In genomic region chr2:108612514-108613183, GRCh38 we compare ENCODE assay signal across 8 cellular contexts.
DNase-seq lines count a peak whose midpoint lies in the region; ATAC-seq and TF ChIP-seq lines count a peak whose summit lies in the region.

No MANE protein-coding gene starts in this region.

- no peaks in the 10 kb centered on the region for H3K36me3 Mint-ChIP-seq in mesothelial cell of epicardium

- TF ChIP-seq CTCF in mesothelial cell of epicardium (IDR thresholded peaks at IDR 0.05; ENCODE audit: unreplicated experiment): no peak

- no peak overlapping the region for H3K27ac Mint-ChIP-seq in mesothelial cell of epicardium

- H3K4me3 Mint-ChIP-seq in mesothelial cell of epicardium: no peak overlapping the region

- no peaks in the 10 kb centered on the region for H3K27me3 Mint-ChIP-seq in mesothelial cell of epicardium (ENCODE audit: low read depth)

- no peak overlapping the region for H3K4me3 ChIP-seq in thymus (ENCODE audit: low read length)

- no peaks in the 10 kb centered on the region for H3K36me3 ChIP-seq in thymus (ENCODE audit: control insufficient read depth, insufficient read depth)

- H3K4me1 ChIP-seq in thymus (ENCODE audit: control insufficient read depth, insufficient read depth, low read length): peaks cover 5% of the 10 kb centered on the region

- no peaks in the 10 kb centered on the region for H3K9me3 Mint-ChIP-seq in mesothelial cell of epicardium

- WGBS in thymus: 92% methylated on average over 10 of the region's 10 CpGs

- H3K4me1 Mint-ChIP-seq in mesothelial cell of epicardium: peaks cover 48% of the 10 kb centered on the region

- H3K27me3 ChIP-seq in thymus (ENCODE audit: control insufficient read depth, insufficient read depth): no peaks in the 10 kb centered on the region

- H3K27ac ChIP-seq in thymus (ENCODE audit: low read depth): peak overlapping the region; percentile 53

- DNase-seq in activated CD4-positive, alpha-beta T cell treated with anti-CD3 and anti-CD28 coated beads for 24 hours (ENCODE audit: low read depth in 2 of 2): peak; percentile 22 to 39
- DNase-seq in germinal center (ENCODE audit: low spot score) (peak; percentile 57), NOMO-1 (lab: John Stamatoyannopoulos, UW; ENCODE audit: unreplicated experiment in 2 of 2) (no peak), mesothelial cell of epicardium (ENCODE audit: low spot score in 2 of 2, unreplicated experiment in 2 of 2) (no peak), HPDE6-E6E7 (ENCODE audit: extremely low spot score) (no peak)

- no peaks in the 10 kb centered on the region for H3K9me3 ChIP-seq in thymus (ENCODE audit: control insufficient read depth)

- ATAC-seq in GM18520 (IDR thresholded peaks at IDR 0.05; ENCODE audit: unreplicated experiment) (peak; percentile 74), HG02884 (IDR thresholded peaks at IDR 0.05; ENCODE audit: unreplicated experiment) (peak; percentile 77)

Comparison
In these comparisons a context has a peak if more than half of its experiments do, and no peak if none do; other contexts are left out.
1. DNase-seq: peak in activated CD4-positive, alpha-beta T cell treated with anti-CD3 and anti-CD28 coated beads for 24 hours (2 of 2) and germinal center (single experiment); none in NOMO-1 (0 of 2), mesothelial cell of epicardium (0 of 2) and HPDE6-E6E7 (single experiment).